In the genomic region with DNA sequence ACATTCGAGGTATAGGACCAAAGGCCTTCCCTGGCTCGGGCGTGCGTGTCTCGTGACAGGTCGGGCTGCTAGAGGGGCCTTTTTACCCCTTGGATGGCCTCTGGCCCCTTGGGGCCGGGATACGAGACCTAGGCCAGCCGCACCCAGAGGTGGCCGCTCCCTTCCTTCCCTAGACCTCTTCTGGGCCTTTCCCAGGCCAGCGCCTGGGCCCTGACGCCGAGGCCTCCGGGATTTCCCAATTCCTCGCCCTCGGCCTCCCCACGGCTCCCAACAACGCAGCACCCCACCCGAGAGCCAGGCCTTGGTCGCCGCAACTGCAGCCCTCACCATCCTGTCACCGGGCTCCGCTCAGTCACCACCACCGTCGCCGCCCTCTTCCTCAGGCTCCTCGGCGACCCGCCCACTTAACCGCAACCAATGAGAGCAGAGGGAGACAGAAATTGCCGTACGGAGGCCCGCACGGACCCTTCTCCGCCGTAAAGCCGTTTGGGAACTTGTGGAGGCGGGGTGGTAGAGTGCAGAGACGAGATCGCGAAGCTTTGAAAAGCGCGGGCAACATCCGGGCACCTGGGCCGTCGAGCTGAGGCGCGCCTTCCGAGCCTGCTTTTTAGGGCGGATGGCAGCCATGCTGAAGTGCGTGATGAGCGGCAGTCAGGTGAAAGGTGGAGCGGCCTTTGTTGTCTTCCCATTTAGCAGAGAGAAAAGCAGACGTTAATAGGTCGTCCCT, we compare ENCODE assay signal across 8 cellular contexts. TPM values are rescaled to one million over a fixed set of nuclear protein-coding genes. Genes with fewer than 3 reads are reported as not detected.
A peak's percentile ranks its signal among the peaks of the same experiment; 100 is the strongest.
DNase-seq lines count a peak whose midpoint lies in the region; ATAC-seq and TF ChIP-seq lines count a peak whose summit lies in the region.

RAD9B (plus strand) TSS at position 610 of the 727 bp plus-strand sequence; CDS start at position 617, 7 bp downstream.
VPS29 (minus strand) TSS at position 390 of the 727 bp plus-strand sequence; CDS start at position 330, 60 bp downstream.

- peaks cover 24% of the 10 kb centered on the region for H3K4me1 Mint-ChIP-seq in activated T-helper 2 cell treated with anti-CD3 and anti-CD28 coated beads, Interferon-gamma antibody, Interleukin-2, Interleukin-4, amounts not matched to agents 10 μg/mL and 5 μg/mL and 100 μg/mL, durations not matched to agents 14 hours and 24 hours and 36 hours (ENCODE audit: low read depth)
- peaks cover 16 to 45% (median 39%) of the 10 kb centered on the region in 4 donors for H3K4me1 Mint-ChIP-seq in naive thymus-derived CD8-positive, alpha-beta T cell
- H3K4me1 Mint-ChIP-seq in stimulated activated naive B cell treated with anti-CD40 and anti-IgM and Interleukin-4, amounts not matched to agents 10 μg/mL and 1 μg/mL and 100 μg/mL, for 72 hours = peaks cover 14 to 31% of the 10 kb centered on the region in 2 donors

- peaks cover 7% of the 10 kb centered on the region for H3K9me3 Mint-ChIP-seq in activated T-helper 2 cell treated with anti-CD3 and anti-CD28 coated beads, Interferon-gamma antibody, Interleukin-2, Interleukin-4, amounts not matched to agents 10 μg/mL and 5 μg/mL and 100 μg/mL, durations not matched to agents 14 hours and 24 hours and 36 hours
- peaks cover 0 to 2% (median 0%) of the 10 kb centered on the region in 9 donors for H3K9me3 Mint-ChIP-seq in naive thymus-derived CD8-positive, alpha-beta T cell
- peaks cover 2 to 6% of the 10 kb centered on the region in 2 donors for H3K9me3 Mint-ChIP-seq in stimulated activated naive B cell treated with anti-CD40 and anti-IgM and Interleukin-4, amounts not matched to agents 10 μg/mL and 1 μg/mL and 100 μg/mL, for 72 hours

- H3K4me3 ChIP-seq in LNCaP clone FGC (ENCODE audit: low read depth, low read length) (peak within 1 kb of the TSS; percentile 98), fibroblast of mammary gland (ENCODE audit: control insufficient read depth, low read depth, low read length) (peak within 1 kb of the TSS; percentile 98)

- H3K27me3 Mint-ChIP-seq in activated T-helper 2 cell treated with anti-CD3 and anti-CD28 coated beads, Interferon-gamma antibody, Interleukin-2, Interleukin-4, amounts not matched to agents 10 μg/mL and 5 μg/mL and 100 μg/mL, durations not matched to agents 14 hours and 24 hours and 36 hours (ENCODE audit: low read depth) = no peaks in the 10 kb centered on the region
- peaks cover 0 to 3% (median 0%) of the 10 kb centered on the region in 5 donors for H3K27me3 Mint-ChIP-seq in naive thymus-derived CD8-positive, alpha-beta T cell
- no peaks in the 10 kb centered on the region for H3K27me3 Mint-ChIP-seq in stimulated activated naive B cell treated with anti-CD40 and anti-IgM and Interleukin-4, amounts not matched to agents 10 μg/mL and 1 μg/mL and 100 μg/mL, for 72 hours

- peak within 1 kb of the TSS; percentile 88 for H3K4me3 Mint-ChIP-seq in activated T-helper 2 cell treated with anti-CD3 and anti-CD28 coated beads, Interferon-gamma antibody, Interleukin-2, Interleukin-4, amounts not matched to agents 10 μg/mL and 5 μg/mL and 100 μg/mL, durations not matched to agents 14 hours and 24 hours and 36 hours (ENCODE audit: low read depth)
- peak within 1 kb of the TSS; percentile 94 to 99 (median 96) for H3K4me3 Mint-ChIP-seq in naive thymus-derived CD8-positive, alpha-beta T cell
- peak within 1 kb of the TSS; percentile 92 to 94 for H3K4me3 Mint-ChIP-seq in stimulated activated naive B cell treated with anti-CD40 and anti-IgM and Interleukin-4, amounts not matched to agents 10 μg/mL and 1 μg/mL and 100 μg/mL, for 72 hours

- H3K27ac Mint-ChIP-seq in activated T-helper 2 cell treated with anti-CD3 and anti-CD28 coated beads, Interferon-gamma antibody, Interleukin-2, Interleukin-4, amounts not matched to agents 10 μg/mL and 5 μg/mL and 100 μg/mL, durations not matched to agents 14 hours and 24 hours and 36 hours = peak within 1 kb of the TSS; percentile 91
- H3K27ac Mint-ChIP-seq in naive thymus-derived CD8-positive, alpha-beta T cell = peak within 1 kb of the TSS; percentile 92 to 99 (median 97)
- peak within 1 kb of the TSS; percentile 97 for H3K27ac Mint-ChIP-seq in stimulated activated naive B cell treated with anti-CD40 and anti-IgM and Interleukin-4, amounts not matched to agents 10 μg/mL and 1 μg/mL and 100 μg/mL, for 72 hours

- TF ChIP-seq CTCF in LNCaP clone FGC (IDR thresholded peaks at IDR 0.05; ENCODE audit: control insufficient read depth, extremely low read depth, insufficient read depth) (no peak), fibroblast of mammary gland (conservative IDR thresholded peaks at IDR 0.05; ENCODE audit: control insufficient read depth, insufficient read depth, low read depth, low read length) (no peak)

- intact Hi-C loops in activated T-helper 2 cell treated with anti-CD3 and anti-CD28 coated beads, Interferon-gamma antibody, Interleukin-2, Interleukin-4, amounts not matched to agents 10 μg/mL and 5 μg/mL and 100 μg/mL, durations not matched to agents 14 hours and 24 hours and 36 hours (cut with micrococcal nuclease) = loop anchor here (1.0 to 2.0 kb wide), 3 partner anchors 34 to 77 kb away; partner anchors contain the start of genes ARPC3, FAM216A and GPN3

- POLR2A ChIA-PET in naive thymus-derived CD8-positive, alpha-beta T cell (lab: Charles Lee) = interaction anchor here (0.6 to 4.8 kb wide), 15 partner anchors 8 to 1513 kb away, joined by 3 to 48 read pairs (median 4); partner anchors contain the start of genes ARPC3, FAM216A, GPN3 and TCTN1

- peak; percentile 92 to 95 for ATAC-seq in naive thymus-derived CD8-positive, alpha-beta T cell
- ATAC-seq in stimulated activated naive B cell treated with anti-CD40 and anti-IgM and Interleukin-4, amounts not matched to agents 10 μg/mL and 1 μg/mL and 100 μg/mL, for 72 hours (replicated peaks) = peak; percentile 98

- peaks cover 24% of the 10 kb centered on the region for H3K36me3 Mint-ChIP-seq in activated T-helper 2 cell treated with anti-CD3 and anti-CD28 coated beads, Interferon-gamma antibody, Interleukin-2, Interleukin-4, amounts not matched to agents 10 μg/mL and 5 μg/mL and 100 μg/mL, durations not matched to agents 14 hours and 24 hours and 36 hours (ENCODE audit: low read depth)
- peaks cover 0 to 16% (median 4%) of the 10 kb centered on the region in 3 donors for H3K36me3 Mint-ChIP-seq in naive thymus-derived CD8-positive, alpha-beta T cell
- H3K36me3 Mint-ChIP-seq in stimulated activated naive B cell treated with anti-CD40 and anti-IgM and Interleukin-4, amounts not matched to agents 10 μg/mL and 1 μg/mL and 100 μg/mL, for 72 hours = peaks cover 10 to 17% of the 10 kb centered on the region in 2 donors

- DNase-seq in EL (peak; percentile 98), H4 (ENCODE audit: low spot score) (peak; percentile 97), LNCaP clone FGC (ENCODE audit: low read depth) (peak; percentile 96), RPMI8226 (peak; percentile 99), fibroblast of mammary gland (ENCODE audit: low read depth) (peak; percentile 98)
- peak; percentile 99 for DNase-seq in activated T-helper 2 cell treated with anti-CD3 and anti-CD28 coated beads, Interferon-gamma antibody, Interleukin-2, Interleukin-4, amounts not matched to agents 10 μg/mL and 5 μg/mL and 100 μg/mL, durations not matched to agents 14 hours and 24 hours and 36 hours (ENCODE audit: low spot score)
- peak; percentile 96 to 100 (median 99) for DNase-seq in naive thymus-derived CD8-positive, alpha-beta T cell
- peak; percentile 99 for DNase-seq in stimulated activated naive B cell treated with anti-CD40 and anti-IgM and Interleukin-4, amounts not matched to agents 10 μg/mL and 1 μg/mL and 100 μg/mL, for 72 hours

RNA-seq across cellular contexts. Expression of gene RAD9B, which starts in this region (rescaled TPM):
- 0.21 and 0.53 TPM in 2 replicates for total RNA-seq in H4 (2014; rRNA removed; shearing (Covaris generic))
- total RNA-seq in activated T-helper 2 cell treated with anti-CD3 and anti-CD28 coated beads, Interferon-gamma antibody, Interleukin-2, Interleukin-4, amounts not matched to agents 10 μg/mL and 5 μg/mL and 100 μg/mL, durations not matched to agents 14 hours and 24 hours and 36 hours = 0.28 and 0.41 TPM in 2 replicates
- total RNA-seq in naive thymus-derived CD8-positive, alpha-beta T cell = 1 to 10 TPM; 2.7 to 3.8 TPM
- polyA plus RNA-seq in naive thymus-derived CD8-positive, alpha-beta T cell = 1 to 10 TPM in 2 of 3 donors, under 1 TPM in 1; 0.89 to 1.3 (median 1.0) TPM

RNA-seq across cellular contexts. Expression of gene VPS29, which starts in this region (rescaled TPM):
- 63.3 and 92.9 TPM in 2 replicates for total RNA-seq in H4 (2014; rRNA removed; shearing (Covaris generic))
- total RNA-seq in activated T-helper 2 cell treated with anti-CD3 and anti-CD28 coated beads, Interferon-gamma antibody, Interleukin-2, Interleukin-4, amounts not matched to agents 10 μg/mL and 5 μg/mL and 100 μg/mL, durations not matched to agents 14 hours and 24 hours and 36 hours = 103 and 107 TPM in 2 replicates
- total RNA-seq in naive thymus-derived CD8-positive, alpha-beta T cell = 100 to 1,000 TPM; 126 to 130 TPM
- 100 to 1,000 TPM; 128 to 167 (median 167) TPM for polyA plus RNA-seq in naive thymus-derived CD8-positive, alpha-beta T cell

Comparison
In these comparisons a context has a peak if more than half of its experiments do, and no peak if none do; other contexts are left out.
1. Peak in every context shown above with its lines: DNase-seq, ATAC-seq and H3K4me3 ChIP-seq.